24 cellular contexts compared by ENCODE assay signal in genomic region chr3:29594261-29594660, GRCh38.
"Had no signal": no experiment of that assay in that cellular context is flagged by ENCODE, and none has a peak within 500 bp of the region (broad histone marks: within the 10 kb centered on the region; RNA-seq: fewer than 3 reads in every experiment).

No MANE protein-coding gene starts in this region.

- H2AFZ ChIP-seq: hepatocyte had no signal

- ATAC-seq: foreskin keratinocyte, left cardiac atrium, left ventricle myocardium superior, pancreas, right cardiac atrium had no signal

- H3K4me3 Mint-ChIP-seq: nephron had no signal

- H3K27me3 Mint-ChIP-seq: progenitor cell of endocrine pancreas had no signal

- H3K4me2 ChIP-seq: hepatocyte had no signal

- H3K27ac ChIP-seq: coronary artery, dorsolateral prefrontal cortex, foreskin keratinocyte, hepatocyte, pancreas, stomach, thoracic aorta, transverse colon had no signal

- H3K27ac Mint-ChIP-seq: nephron, progenitor cell of endocrine pancreas had no signal

- H3K4me3 ChIP-seq: coronary artery, dorsolateral prefrontal cortex, hepatocyte, lung, pancreas, stomach, thoracic aorta, transverse colon had no signal

- H3K36me3 ChIP-seq: pancreas, stomach, thoracic aorta, transverse colon had no signal

- H3K9me3 ChIP-seq: pancreas, stomach, thoracic aorta, transverse colon had no signal

- H3K4me1 ChIP-seq: foreskin keratinocyte, stomach, transverse colon had no signal

- H3K27me3 ChIP-seq: dorsolateral prefrontal cortex, foreskin keratinocyte, hepatocyte, pancreas, stomach, transverse colon had no signal

- DNase-seq: cerebellar nuclear complex; dorsolateral prefrontal cortex; effector CD8-positive, alpha-beta T cell; foreskin keratinocyte; head of caudate nucleus; kidney; left cardiac atrium; left ventricle myocardium superior; mesenchymal stem cell; midbrain; occipital lobe; pancreas; right cardiac atrium; stimulated activated CD4-positive, alpha-beta T cell treated with anti-CD3 and anti-CD28 coated beads, Interleukin-4, amount 100 ng/mL, for 4 hours; stimulated activated naive CD4-positive, alpha-beta T cell; stomach; substantia nigra; transverse colon had no signal
